In the genomic region with DNA sequence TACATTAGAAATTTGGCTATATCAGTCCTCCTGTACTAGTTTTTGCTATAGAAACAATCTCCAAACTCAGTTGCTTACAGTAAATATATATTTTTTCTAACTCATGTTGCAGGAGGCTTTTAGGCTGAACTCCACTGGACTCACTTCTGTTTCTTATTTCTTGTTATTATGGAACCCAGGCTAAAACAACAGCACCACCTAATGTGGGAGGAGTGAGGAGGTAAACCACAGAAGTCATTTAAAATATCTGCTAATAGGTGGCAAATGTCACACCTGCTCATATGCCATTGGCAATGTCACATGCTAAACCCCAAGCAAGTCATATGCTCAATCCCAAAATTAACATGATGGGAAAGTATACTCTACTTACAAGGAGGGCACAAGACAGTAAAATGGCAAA, we compare ENCODE assay signal across 24 cellular contexts.
DNase-seq lines count a peak whose midpoint lies in the region; ATAC-seq and TF ChIP-seq lines count a peak whose summit lies in the region.
"Had no signal": no experiment of that assay in that cellular context is flagged by ENCODE, and none has a peak within 500 bp of the region (broad histone marks: within the 10 kb centered on the region; RNA-seq: fewer than 3 reads in every experiment).

No MANE protein-coding gene starts in this region.

- H3K27me3 Mint-ChIP-seq in immature natural killer cell (ENCODE audit: low read depth in 3 of 3): no peaks in the 10 kb centered on the region
- H3K27me3 Mint-ChIP-seq: CD4-positive, alpha-beta memory T cell had no signal

- H3K27ac Mint-ChIP-seq in immature natural killer cell: no peak overlapping the region
- H3K27ac Mint-ChIP-seq: CD4-positive, alpha-beta memory T cell had no signal

- H3K4me2 ChIP-seq in OCI-LY3 (ENCODE audit: low read length): no peak overlapping the region
- H3K4me2 ChIP-seq: BLaER1 treated with 17β-estradiol and CSF1 and Interleukin-3, amounts not matched to agents 10 nM and 100 nM; KMS-11; PC-9 had no signal

- TF ChIP-seq CTCF in A673 (conservative IDR thresholded peaks at IDR 0.05; ENCODE audit: low read depth, low read length) (0 out of 2 replicates have a peak, but pooled peaks have one; percentile 15), OCI-LY3 (IDR thresholded peaks at IDR 0.05; ENCODE audit: low read depth, low read length) (peak; percentile 44), foreskin keratinocyte (conservative IDR thresholded peaks at IDR 0.05) (peak; percentile 15)

- H3K4me1 ChIP-seq in A673 (ENCODE audit: insufficient read depth, low read length, poor library complexity, severe bottlenecking) (peaks cover 5% of the 10 kb centered on the region), OCI-LY3 (ENCODE audit: low read length) (no peaks in the 10 kb centered on the region), foreskin keratinocyte (no peaks in the 10 kb centered on the region), SJCRH30 (no peaks in the 10 kb centered on the region)
- H3K4me1 ChIP-seq: BLaER1 treated with 17β-estradiol and CSF1 and Interleukin-3, amounts not matched to agents 10 nM and 100 nM; Caco-2; HAP-1 had no signal

- H3K36me3 ChIP-seq in A673 (ENCODE audit: insufficient read depth, low read length, poor library complexity, severe bottlenecking): no peaks in the 10 kb centered on the region
- H3K36me3 ChIP-seq in OCI-LY3 (replicated peaks; ENCODE audit: low read depth, low read length): no peaks in the 10 kb centered on the region
- no peaks in the 10 kb centered on the region for H3K36me3 ChIP-seq in SJCRH30
- H3K36me3 ChIP-seq: BLaER1 treated with 17β-estradiol and CSF1 and Interleukin-3, amounts not matched to agents 10 nM and 100 nM; HAP-1 had no signal

- no TSS peak for BruUV-seq in A673 (replicated peaks; lab: Mats Ljungman, UMichigan)

- intact Hi-C loops in A673 (cut with micrococcal nuclease; ENCODE audit: unreplicated experiment): no loop called here

- no peak overlapping the region for H3K4me3 Mint-ChIP-seq in immature natural killer cell
- H3K4me3 Mint-ChIP-seq: CD4-positive, alpha-beta memory T cell had no signal

- H3K79me2 ChIP-seq in OCI-LY3 (ENCODE audit: low read length): no peaks in the 10 kb centered on the region

- H3K27me3 ChIP-seq in A673 (replicated peaks; ENCODE audit: insufficient read depth, low read depth, low read length, poor library complexity) (no peaks in the 10 kb centered on the region), OCI-LY3 (ENCODE audit: low read depth, low read length) (no peaks in the 10 kb centered on the region), foreskin keratinocyte (no peaks in the 10 kb centered on the region), SJCRH30 (no peaks in the 10 kb centered on the region)
- H3K27me3 ChIP-seq: BLaER1 treated with 17β-estradiol and CSF1 and Interleukin-3, amounts not matched to agents 10 nM and 100 nM had no signal

- H3K27ac ChIP-seq in A673 (ENCODE audit: low read depth, low read length, poor library complexity, severe bottlenecking) (no peak overlapping the region), OCI-LY3 (ENCODE audit: low read length) (no peak overlapping the region), foreskin keratinocyte (no peak overlapping the region), SJCRH30 (no peak overlapping the region)
- H3K27ac ChIP-seq: 22Rv1; BLaER1 treated with 17β-estradiol and CSF1 and Interleukin-3, amounts not matched to agents 10 nM and 100 nM; KMS-11; PC-9; SK-N-MC had no signal

- CTCF ChIA-PET in A673 (lab: Charles Lee): no interaction called here

- peaks cover 0 to 14% (median 6%) of the 10 kb centered on the region in 6 donors for H3K9me3 Mint-ChIP-seq in immature natural killer cell

- H2AFZ ChIP-seq in OCI-LY3 (ENCODE audit: low read depth, low read length): no peak overlapping the region
- H2AFZ ChIP-seq: GM23248, PC-9 had no signal

- DNase-seq in DMS53 (lab: John Stamatoyannopoulos, UW) (peak; percentile 3), DMS53 treated with DMSO at 0.1 percent for 48 hours (lab: John Stamatoyannopoulos, UW; ENCODE audit: unreplicated experiment) (no peak), A673 (ENCODE audit: low spot score) (no peak), foreskin keratinocyte (no peak), SJCRH30 (no peak), immature natural killer cell (no peak), kidney tubule cell (ENCODE audit: low spot score) (no peak)
- DNase-seq: Caco-2; CD4-positive, alpha-beta memory T cell; NCI-H1092 treated with DMSO at 0.1 percent for 48 hours; NCI-H1436 treated with DMSO at 0.1 percent for 48 hours; NCI-H1930; NCI-H510A; NCI-H82; PC-9; RPMI8226; SHP77 had no signal

- H3K9me3 ChIP-seq in A673 (ENCODE audit: low read depth, low read length, poor library complexity, severe bottlenecking): no peaks in the 10 kb centered on the region
- no peaks in the 10 kb centered on the region for H3K9me3 ChIP-seq in OCI-LY3 (ENCODE audit: insufficient read depth, low read length)
- H3K9me3 ChIP-seq in SJCRH30 (replicated peaks): no peaks in the 10 kb centered on the region
- H3K9me3 ChIP-seq: BLaER1 treated with 17β-estradiol and CSF1 and Interleukin-3, amounts not matched to agents 10 nM and 100 nM; Caco-2; HAP-1 had no signal

- H3K36me3 Mint-ChIP-seq in immature natural killer cell: no peaks in the 10 kb centered on the region
- H3K36me3 Mint-ChIP-seq: CD4-positive, alpha-beta memory T cell had no signal

- H4K20me1 ChIP-seq in OCI-LY3 (ENCODE audit: insufficient read depth, low read length): no peaks in the 10 kb centered on the region
- H4K20me1 ChIP-seq: BLaER1 treated with 17β-estradiol and CSF1 and Interleukin-3, amounts not matched to agents 10 nM and 100 nM had no signal

- no peak for ATAC-seq in foreskin keratinocyte

- H3K4me3 ChIP-seq in A673 (ENCODE audit: low read depth, low read length, poor library complexity, severe bottlenecking) (no peak overlapping the region), OCI-LY3 (ENCODE audit: low read length) (no peak overlapping the region), SJCRH30 (no peak overlapping the region)
- H3K4me3 ChIP-seq: BLaER1 treated with 17β-estradiol and CSF1 and Interleukin-3, amounts not matched to agents 10 nM and 100 nM; GM23248; HAP-1; PC-9 had no signal

- POLR2A ChIA-PET in A673 (lab: Charles Lee; ENCODE audit: low non-redundant PET): no interaction called here

- no peaks in the 10 kb centered on the region for H3K4me1 Mint-ChIP-seq in immature natural killer cell
- H3K4me1 Mint-ChIP-seq: CD4-positive, alpha-beta memory T cell had no signal

- H3K9ac ChIP-seq in OCI-LY3 (ENCODE audit: low read length): no peak overlapping the region
- H3K9ac ChIP-seq: BLaER1 treated with 17β-estradiol and CSF1 and Interleukin-3, amounts not matched to agents 10 nM and 100 nM; GM23248; KMS-11 had no signal
